In genomic region chr1:245751671-245752070, GRCh38 we compare ENCODE assay signal across 25 cellular contexts.
A peak's percentile ranks its signal among the peaks of the same experiment; 100 is the strongest.
DNase-seq lines count a peak whose midpoint lies in the region; ATAC-seq, FAIRE-seq and TF ChIP-seq lines count a peak whose summit lies in the region.
"Had no signal": no experiment of that assay in that cellular context is flagged by ENCODE, and none has a peak within 500 bp of the region (broad histone marks: within the 10 kb centered on the region; RNA-seq: fewer than 3 reads in every experiment).

No MANE protein-coding gene starts in this region.

- H4K8ac ChIP-seq in IMR-90 (ENCODE audit: low read depth in 2 of 2, low read length in 2 of 2) = peak overlapping the region; percentile 44 to 47; a peak in 1 of 4 replicates

- peaks cover 16% of the 10 kb centered on the region for H3K4me1 Mint-ChIP-seq in nephron

- H3K4me1 ChIP-seq in IMR-90 (ENCODE audit: control insufficient read depth, insufficient read depth, low read length) = peaks cover 3% of the 10 kb centered on the region; the same call in 1 of the 2 replicates
- H3K4me1 ChIP-seq: adrenal gland, prostate gland had no signal

- no peak overlapping the region for H2AK5ac ChIP-seq in IMR-90 (ENCODE audit: low read depth, low read length)

- intact Hi-C loops in IMR-90 (cut with micrococcal nuclease) = no loop called here

- no peak overlapping the region for H3K4me3 Mint-ChIP-seq in nephron
- H3K4me3 Mint-ChIP-seq: CD4-positive, CD25-positive, alpha-beta regulatory T cell; central memory CD8-positive, alpha-beta T cell; effector memory CD8-positive, alpha-beta T cell had no signal

- no peak for FAIRE-seq in D721Med (lab: Jason Lieb, UNC)
- FAIRE-seq in H54 (lab: Jason Lieb, UNC) = no peak
- FAIRE-seq: GM12891 had no signal

- no peak overlapping the region for H3K4ac ChIP-seq in IMR-90 (ENCODE audit: low read depth, low read length)

- H3K23ac ChIP-seq in IMR-90 (ENCODE audit: low read depth, low read length) = no peak overlapping the region

- peak overlapping the region; percentile 25 for H2AFZ ChIP-seq in IMR-90 (replicated peaks; ENCODE audit: low read length, poor library complexity)

- H3K4me3 ChIP-seq in IMR-90 (ENCODE audit: insufficient read depth, low read depth, low read length) = no peak overlapping the region
- H3K4me3 ChIP-seq: adrenal gland, prostate gland had no signal

- peak overlapping the region; percentile 47; the same call in 1 of the 2 replicates for H3K18ac ChIP-seq in IMR-90 (ENCODE audit: low read depth, low read length)

- H3K4me2 ChIP-seq in IMR-90 (ENCODE audit: low read depth, low read length) = no peak overlapping the region

- no peak overlapping the region for H2BK20ac ChIP-seq in IMR-90 (ENCODE audit: low read depth, low read length)

- POLR2A ChIA-PET in IMR-90 (lab: Charles Lee; ENCODE audit: unreplicated experiment) = no interaction called here

- no peak for TF ChIP-seq POLR2A in IMR-90 (IDR thresholded peaks at IDR 0.05; ENCODE audit: low read depth, low read length)
- no peak for TF ChIP-seq POLR2A in H54 (IDR thresholded peaks at IDR 0.05; ENCODE audit: low read depth, low read length)

- peaks cover 6% of the 10 kb centered on the region for H3K9me3 ChIP-seq in IMR-90 (ENCODE audit: control insufficient read depth, insufficient read depth, low read length)
- H3K9me3 ChIP-seq: adrenal gland, prostate gland had no signal

- H4K5ac ChIP-seq in IMR-90 (ENCODE audit: low read depth, low read length) = peak overlapping the region; percentile 37; the same call in 1 of the 2 replicates

- no peak for TF ChIP-seq RAD21 in IMR-90 (IDR thresholded peaks at IDR 0.05; ENCODE audit: low read length)

- no peak overlapping the region for H2BK15ac ChIP-seq in IMR-90 (ENCODE audit: low read depth, low read length)

- in situ Hi-C loops in IMR-90 (cut with MboI; ENCODE audit: low sequenced_read_pairs) = no loop called here

- no peak overlapping the region for H2BK5ac ChIP-seq in IMR-90 (ENCODE audit: low read depth, low read length, poor library complexity, severe bottlenecking)

- peaks cover 28% of the 10 kb centered on the region for H3K36me3 Mint-ChIP-seq in nephron (ENCODE audit: low read depth)

- WGBS in IMR-90 (ENCODE audit: extremely low coverage in 2 of 2, insufficient read length in 1 of 2), 2 experiments = 68% methylated on average over 4 of the region's 6 CpGs; no CpG with 5 or more reads in 1 of the 2 experiments

- no peaks in the 10 kb centered on the region for H3K36me3 ChIP-seq in IMR-90 (ENCODE audit: control insufficient read depth, insufficient read depth, low read length)
- H3K36me3 ChIP-seq: adrenal gland, prostate gland had no signal

- no peak overlapping the region for H2AK9ac ChIP-seq in IMR-90 (replicated peaks; ENCODE audit: low read depth, low read length, poor library complexity)

- peak overlapping the region; percentile 65; the same call in 1 of the 2 replicates for H4K91ac ChIP-seq in IMR-90 (ENCODE audit: insufficient read depth, low read depth, low read length)

- dilution Hi-C loops in IMR-90 (cut with HindIII; ENCODE audit: low sequenced_read_pairs, unreplicated experiment) = no loop called here

- no peaks in the 10 kb centered on the region for H3K9me1 ChIP-seq in IMR-90 (ENCODE audit: insufficient read depth, low read length)

- DNase-seq in AG08395 (ENCODE audit: low spot score) = peak; percentile 56
- no peak for DNase-seq in IMR-90
- DNase-seq in ecto neural progenitor cell (ENCODE audit: low spot score) = peak; percentile 70
- DNase-seq in putamen (ENCODE audit: low spot score) = no peak
- DNase-seq in D721Med (ENCODE audit: insufficient read length, low spot score) = no peak
- DNase-seq in H54 (ENCODE audit: insufficient read length, low spot score) = no peak
- DNase-seq: activated CD4-positive, alpha-beta T cell treated with anti-CD3 and anti-CD28 coated beads for 48 hours; activated effector memory CD4-positive, alpha-beta T cell treated with Interleukin-2 at 50 U/mL for 16 hours; adrenal gland; CD4-positive, CD25-positive, alpha-beta regulatory T cell; effector memory CD8-positive, alpha-beta T cell; hippocampal formation; Karpas-422; mammary epithelial cell; naive B cell; NCI-H1048; NCI-H2081; NCI-H446; stimulated activated CD4-positive, alpha-beta T cell treated with anti-CD3 and anti-CD28 coated beads, Interleukin-4, amount 100 ng/mL, for 24 hours had no signal

- H3K9ac ChIP-seq in IMR-90 (ENCODE audit: low read depth, low read length) = no peak overlapping the region

- ATAC-seq in IMR-90 (ENCODE audit: low read depth) = peak; percentile 24; the same call in 1 of the 2 replicates
- no peak for ATAC-seq in GM21360 (IDR thresholded peaks at IDR 0.05; ENCODE audit: unreplicated experiment)
- ATAC-seq: effector memory CD8-positive, alpha-beta T cell had no signal

- no TSS peak for BruUV-seq in IMR-90 (replicated peaks; lab: Mats Ljungman, UMichigan)

- peak overlapping the region; percentile 14; the same call in 1 of the 2 replicates for H2BK120ac ChIP-seq in IMR-90 (ENCODE audit: low read depth, low read length)

- 0 out of 2 replicates have a peak overlapping the region, but pooled peaks have one; percentile 7 for H3K27ac ChIP-seq in IMR-90 (ENCODE audit: insufficient read depth, low read length)
- H3K27ac ChIP-seq: adrenal gland, prostate gland, RWPE1 had no signal

- peak overlapping the region; percentile 28 to 65 (median 55) for H3K27ac Mint-ChIP-seq in nephron

- 0 out of 2 replicates have a peak overlapping the region, but pooled peaks have one; percentile 13 for H3K14ac ChIP-seq in IMR-90 (replicated peaks; ENCODE audit: low read depth, low read length)

- H3K27me3 ChIP-seq in IMR-90 (ENCODE audit: control insufficient read depth, insufficient read depth, low read length) = no peaks in the 10 kb centered on the region
- H3K27me3 ChIP-seq: adrenal gland had no signal

- TF ChIP-seq CTCF in IMR-90 (conservative IDR thresholded peaks at IDR 0.05; ENCODE audit: low read depth, low read length) (no peak), nephron (IDR thresholded peaks at IDR 0.05; ENCODE audit: unreplicated experiment in 3 of 3) (no peak), D721Med (IDR thresholded peaks at IDR 0.05; ENCODE audit: insufficient read depth, missing control alignments) (no peak)

- no peaks in the 10 kb centered on the region for H3K79me1 ChIP-seq in IMR-90 (ENCODE audit: low read depth in 1 of 2, low read length in 2 of 2)

- CTCF ChIA-PET in IMR-90 (lab: Yijun Ruan, JAX) = no interaction called here

- peaks cover 21% of the 10 kb centered on the region for H3K9me3 Mint-ChIP-seq in nephron
- H3K9me3 Mint-ChIP-seq: central memory CD8-positive, alpha-beta T cell had no signal

- H3K56ac ChIP-seq in IMR-90 (ENCODE audit: extremely low read depth, insufficient read depth, low read length) = no peak overlapping the region

- H4K20me1 ChIP-seq in IMR-90 (ENCODE audit: insufficient read depth, low read length) = no peaks in the 10 kb centered on the region

- no peaks in the 10 kb centered on the region for H3K27me3 Mint-ChIP-seq in nephron (ENCODE audit: low read depth)
- H3K27me3 Mint-ChIP-seq: CD4-positive, CD25-positive, alpha-beta regulatory T cell; central memory CD8-positive, alpha-beta T cell; effector memory CD8-positive, alpha-beta T cell; naive B cell had no signal

TF ChIP-seq in IMR-90, 13 proteins besides CTCF, POLR2A, EP300 and RAD21:
- no peak for TF ChIP-seq CHD1 (IDR thresholded peaks at IDR 0.05; ENCODE audit: low read depth, low read length)
- TF ChIP-seq MAZ (IDR thresholded peaks at IDR 0.05; ENCODE audit: borderline replicate concordance, low read depth, low read length) = no peak
- TF ChIP-seq FOS (IDR thresholded peaks at IDR 0.05; ENCODE audit: low read depth, low read length) = no peak
- no peak for TF ChIP-seq MAFK (IDR thresholded peaks at IDR 0.05; ENCODE audit: low read depth, low read length)
TF ChIP-seq in IMR-90: peak in this region for 0.

Comparison
In these comparisons a context has a peak if more than half of its experiments do, and no peak if none do; other contexts are left out.
1. DNase-seq: peak in AG08395 (single experiment) and ecto neural progenitor cell (single experiment); none in IMR-90 (single experiment), putamen (single experiment), D721Med (single experiment) and H54 (single experiment).